Comparison of ENCODE assay signal across 1 cellular context in genomic region chr1:45550401-45551305, GRCh38.
TF ChIP-seq lines count a peak whose summit lies in the region.

TSS of gene AKR1A1 (plus strand) at chr1:45550826. CDS start at chr1:45561795, 10,969 bp downstream.

TF ChIP-seq in HEK293, 187 proteins besides CTCF, POLR2A, EP300 and RAD21 (continued from another document and continues in another):
- TF ChIP-seq, protein P1, sequence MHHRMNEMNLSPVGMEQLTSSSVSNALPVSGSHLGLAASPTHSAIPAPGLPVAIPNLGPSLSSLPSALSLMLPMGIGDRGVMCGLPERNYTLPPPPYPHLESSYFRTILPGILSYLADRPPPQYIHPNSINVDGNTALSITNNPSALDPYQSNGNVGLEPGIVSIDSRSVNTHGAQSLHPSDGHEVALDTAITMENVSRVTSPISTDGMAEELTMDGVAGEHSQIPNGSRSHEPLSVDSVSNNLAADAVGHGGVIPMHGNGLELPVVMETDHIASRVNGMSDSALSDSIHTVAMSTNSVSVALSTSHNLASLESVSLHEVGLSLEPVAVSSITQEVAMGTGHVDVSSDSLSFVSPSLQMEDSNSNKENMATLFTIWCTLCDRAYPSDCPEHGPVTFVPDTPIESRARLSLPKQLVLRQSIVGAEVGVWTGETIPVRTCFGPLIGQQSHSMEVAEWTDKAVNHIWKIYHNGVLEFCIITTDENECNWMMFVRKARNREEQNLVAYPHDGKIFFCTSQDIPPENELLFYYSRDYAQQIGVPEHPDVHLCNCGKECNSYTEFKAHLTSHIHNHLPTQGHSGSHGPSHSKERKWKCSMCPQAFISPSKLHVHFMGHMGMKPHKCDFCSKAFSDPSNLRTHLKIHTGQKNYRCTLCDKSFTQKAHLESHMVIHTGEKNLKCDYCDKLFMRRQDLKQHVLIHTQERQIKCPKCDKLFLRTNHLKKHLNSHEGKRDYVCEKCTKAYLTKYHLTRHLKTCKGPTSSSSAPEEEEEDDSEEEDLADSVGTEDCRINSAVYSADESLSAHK (tag by site-specific recombination; IDR thresholded peaks at IDR 0.05): peak; percentile 28; the same call in 1 of the 2 replicates
- TF ChIP-seq, protein P2, sequence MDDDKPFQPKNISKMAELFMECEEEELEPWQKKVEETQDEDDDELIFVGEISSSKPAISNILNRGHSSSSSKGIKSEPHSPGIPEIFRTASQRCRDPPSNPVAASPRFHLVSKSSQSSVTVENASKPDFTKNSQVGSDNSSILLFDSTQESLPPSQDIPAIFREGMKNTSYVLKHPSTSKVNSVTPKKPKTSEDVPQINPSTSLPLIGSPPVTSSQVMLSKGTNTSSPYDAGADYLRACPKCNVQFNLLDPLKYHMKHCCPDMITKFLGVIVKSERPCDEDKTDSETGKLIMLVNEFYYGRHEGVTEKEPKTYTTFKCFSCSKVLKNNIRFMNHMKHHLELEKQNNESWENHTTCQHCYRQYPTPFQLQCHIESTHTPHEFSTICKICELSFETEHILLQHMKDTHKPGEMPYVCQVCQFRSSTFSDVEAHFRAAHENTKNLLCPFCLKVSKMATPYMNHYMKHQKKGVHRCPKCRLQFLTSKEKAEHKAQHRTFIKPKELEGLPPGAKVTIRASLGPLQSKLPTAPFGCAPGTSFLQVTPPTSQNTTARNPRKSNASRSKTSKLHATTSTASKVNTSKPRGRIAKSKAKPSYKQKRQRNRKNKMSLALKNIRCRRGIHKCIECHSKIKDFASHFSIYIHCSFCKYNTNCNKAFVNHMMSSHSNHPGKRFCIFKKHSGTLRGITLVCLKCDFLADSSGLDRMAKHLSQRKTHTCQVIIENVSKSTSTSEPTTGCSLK (tag by site-specific recombination; IDR thresholded peaks at IDR 0.05): no peak
- TF ChIP-seq ZNF239 (tag by site-specific recombination; IDR thresholded peaks at IDR 0.05): no peak
- TF ChIP-seq ZNF629 (tag by site-specific recombination; IDR thresholded peaks at IDR 0.05): peak; percentile 74
- peak; percentile 85 for TF ChIP-seq ZNF341 (tag by site-specific recombination; IDR thresholded peaks at IDR 0.05; ENCODE audit: low read depth)
- TF ChIP-seq ZNF571 (tag by site-specific recombination; IDR thresholded peaks at IDR 0.05): no peak
- TF ChIP-seq ZNF274 (IDR thresholded peaks at IDR 0.05; ENCODE audit: low read length): no peak
- no peak for TF ChIP-seq ZNF274 (tag by site-specific recombination; IDR thresholded peaks at IDR 0.05; ENCODE audit: borderline replicate concordance)
- peak; percentile 66 for TF ChIP-seq ZBTB26 (tag by site-specific recombination; optimal IDR thresholded peaks at IDR 0.05)
- no peak for TF ChIP-seq ZNF747 (tag by site-specific recombination; IDR thresholded peaks at IDR 0.05)
- no peak for TF ChIP-seq ZNF777 (tag by site-specific recombination; IDR thresholded peaks at IDR 0.05; ENCODE audit: borderline replicate concordance)
- TF ChIP-seq, protein P3, sequence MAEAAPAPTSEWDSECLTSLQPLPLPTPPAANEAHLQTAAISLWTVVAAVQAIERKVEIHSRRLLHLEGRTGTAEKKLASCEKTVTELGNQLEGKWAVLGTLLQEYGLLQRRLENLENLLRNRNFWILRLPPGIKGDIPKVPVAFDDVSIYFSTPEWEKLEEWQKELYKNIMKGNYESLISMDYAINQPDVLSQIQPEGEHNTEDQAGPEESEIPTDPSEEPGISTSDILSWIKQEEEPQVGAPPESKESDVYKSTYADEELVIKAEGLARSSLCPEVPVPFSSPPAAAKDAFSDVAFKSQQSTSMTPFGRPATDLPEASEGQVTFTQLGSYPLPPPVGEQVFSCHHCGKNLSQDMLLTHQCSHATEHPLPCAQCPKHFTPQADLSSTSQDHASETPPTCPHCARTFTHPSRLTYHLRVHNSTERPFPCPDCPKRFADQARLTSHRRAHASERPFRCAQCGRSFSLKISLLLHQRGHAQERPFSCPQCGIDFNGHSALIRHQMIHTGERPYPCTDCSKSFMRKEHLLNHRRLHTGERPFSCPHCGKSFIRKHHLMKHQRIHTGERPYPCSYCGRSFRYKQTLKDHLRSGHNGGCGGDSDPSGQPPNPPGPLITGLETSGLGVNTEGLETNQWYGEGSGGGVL (tag by site-specific recombination; IDR thresholded peaks at IDR 0.05): no peak
- TF ChIP-seq, protein P4, sequence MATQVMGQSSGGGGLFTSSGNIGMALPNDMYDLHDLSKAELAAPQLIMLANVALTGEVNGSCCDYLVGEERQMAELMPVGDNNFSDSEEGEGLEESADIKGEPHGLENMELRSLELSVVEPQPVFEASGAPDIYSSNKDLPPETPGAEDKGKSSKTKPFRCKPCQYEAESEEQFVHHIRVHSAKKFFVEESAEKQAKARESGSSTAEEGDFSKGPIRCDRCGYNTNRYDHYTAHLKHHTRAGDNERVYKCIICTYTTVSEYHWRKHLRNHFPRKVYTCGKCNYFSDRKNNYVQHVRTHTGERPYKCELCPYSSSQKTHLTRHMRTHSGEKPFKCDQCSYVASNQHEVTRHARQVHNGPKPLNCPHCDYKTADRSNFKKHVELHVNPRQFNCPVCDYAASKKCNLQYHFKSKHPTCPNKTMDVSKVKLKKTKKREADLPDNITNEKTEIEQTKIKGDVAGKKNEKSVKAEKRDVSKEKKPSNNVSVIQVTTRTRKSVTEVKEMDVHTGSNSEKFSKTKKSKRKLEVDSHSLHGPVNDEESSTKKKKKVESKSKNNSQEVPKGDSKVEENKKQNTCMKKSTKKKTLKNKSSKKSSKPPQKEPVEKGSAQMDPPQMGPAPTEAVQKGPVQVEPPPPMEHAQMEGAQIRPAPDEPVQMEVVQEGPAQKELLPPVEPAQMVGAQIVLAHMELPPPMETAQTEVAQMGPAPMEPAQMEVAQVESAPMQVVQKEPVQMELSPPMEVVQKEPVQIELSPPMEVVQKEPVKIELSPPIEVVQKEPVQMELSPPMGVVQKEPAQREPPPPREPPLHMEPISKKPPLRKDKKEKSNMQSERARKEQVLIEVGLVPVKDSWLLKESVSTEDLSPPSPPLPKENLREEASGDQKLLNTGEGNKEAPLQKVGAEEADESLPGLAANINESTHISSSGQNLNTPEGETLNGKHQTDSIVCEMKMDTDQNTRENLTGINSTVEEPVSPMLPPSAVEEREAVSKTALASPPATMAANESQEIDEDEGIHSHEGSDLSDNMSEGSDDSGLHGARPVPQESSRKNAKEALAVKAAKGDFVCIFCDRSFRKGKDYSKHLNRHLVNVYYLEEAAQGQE (tag by site-specific recombination; IDR thresholded peaks at IDR 0.05): 0 out of 2 replicates have a peak, but pooled peaks have one; percentile 57
- no peak for TF ChIP-seq ZNF624 (tag by site-specific recombination; IDR thresholded peaks at IDR 0.05)
- no peak for TF ChIP-seq ZNF404 (tag by site-specific recombination; IDR thresholded peaks at IDR 0.05)
- no peak for TF ChIP-seq YY2 (tag by site-specific recombination; IDR thresholded peaks at IDR 0.05)
- TF ChIP-seq ZNF530 (tag by site-specific recombination; IDR thresholded peaks at IDR 0.05; ENCODE audit: low read depth): no peak
- no peak for TF ChIP-seq PRDM1 (tag by site-specific recombination; IDR thresholded peaks at IDR 0.05)
- no peak for TF ChIP-seq ZNF514 (tag by site-specific recombination; IDR thresholded peaks at IDR 0.05)
- TF ChIP-seq, protein P5, sequence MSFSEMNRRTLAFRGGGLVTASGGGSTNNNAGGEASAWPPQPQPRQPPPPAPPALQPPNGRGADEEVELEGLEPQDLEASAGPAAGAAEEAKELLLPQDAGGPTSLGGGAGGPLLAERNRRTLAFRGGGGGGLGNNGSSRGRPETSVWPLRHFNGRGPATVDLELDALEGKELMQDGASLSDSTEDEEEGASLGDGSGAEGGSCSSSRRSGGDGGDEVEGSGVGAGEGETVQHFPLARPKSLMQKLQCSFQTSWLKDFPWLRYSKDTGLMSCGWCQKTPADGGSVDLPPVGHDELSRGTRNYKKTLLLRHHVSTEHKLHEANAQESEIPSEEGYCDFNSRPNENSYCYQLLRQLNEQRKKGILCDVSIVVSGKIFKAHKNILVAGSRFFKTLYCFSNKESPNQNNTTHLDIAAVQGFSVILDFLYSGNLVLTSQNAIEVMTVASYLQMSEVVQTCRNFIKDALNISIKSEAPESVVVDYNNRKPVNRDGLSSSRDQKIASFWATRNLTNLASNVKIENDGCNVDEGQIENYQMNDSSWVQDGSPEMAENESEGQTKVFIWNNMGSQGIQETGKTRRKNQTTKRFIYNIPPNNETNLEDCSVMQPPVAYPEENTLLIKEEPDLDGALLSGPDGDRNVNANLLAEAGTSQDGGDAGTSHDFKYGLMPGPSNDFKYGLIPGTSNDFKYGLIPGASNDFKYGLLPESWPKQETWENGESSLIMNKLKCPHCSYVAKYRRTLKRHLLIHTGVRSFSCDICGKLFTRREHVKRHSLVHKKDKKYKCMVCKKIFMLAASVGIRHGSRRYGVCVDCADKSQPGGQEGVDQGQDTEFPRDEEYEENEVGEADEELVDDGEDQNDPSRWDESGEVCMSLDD (tag by site-specific recombination; IDR thresholded peaks at IDR 0.05): no peak
- TF ChIP-seq ZNF501 (tag by site-specific recombination; IDR thresholded peaks at IDR 0.05): peak; percentile 94
- TF ChIP-seq ZNF701 (tag by site-specific recombination; IDR thresholded peaks at IDR 0.05): no peak
- TF ChIP-seq ZNF521 (tag by site-specific recombination; IDR thresholded peaks at IDR 0.05): no peak
- TF ChIP-seq, protein P6, sequence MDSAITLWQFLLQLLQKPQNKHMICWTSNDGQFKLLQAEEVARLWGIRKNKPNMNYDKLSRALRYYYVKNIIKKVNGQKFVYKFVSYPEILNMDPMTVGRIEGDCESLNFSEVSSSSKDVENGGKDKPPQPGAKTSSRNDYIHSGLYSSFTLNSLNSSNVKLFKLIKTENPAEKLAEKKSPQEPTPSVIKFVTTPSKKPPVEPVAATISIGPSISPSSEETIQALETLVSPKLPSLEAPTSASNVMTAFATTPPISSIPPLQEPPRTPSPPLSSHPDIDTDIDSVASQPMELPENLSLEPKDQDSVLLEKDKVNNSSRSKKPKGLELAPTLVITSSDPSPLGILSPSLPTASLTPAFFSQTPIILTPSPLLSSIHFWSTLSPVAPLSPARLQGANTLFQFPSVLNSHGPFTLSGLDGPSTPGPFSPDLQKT (IDR thresholded peaks at IDR 0.05; ENCODE audit: borderline replicate concordance, low read depth, low read length): no peak
- TF ChIP-seq ZNF837 (tag by site-specific recombination; IDR thresholded peaks at IDR 0.05): no peak
- no peak for TF ChIP-seq TRIM28 (IDR thresholded peaks at IDR 0.05; ENCODE audit: borderline replicate concordance, low read length)
- no peak for TF ChIP-seq ZNF184 (tag by site-specific recombination; IDR thresholded peaks at IDR 0.05)
- TF ChIP-seq KLF9 (tag by site-specific recombination; IDR thresholded peaks at IDR 0.05; ENCODE audit: low read depth): peak; percentile 98
- TF ChIP-seq ZNF670 (tag by site-specific recombination; IDR thresholded peaks at IDR 0.05; ENCODE audit: low read depth): no peak
- no peak; the same call in 1 of the 2 replicates for TF ChIP-seq ZNF2 (tag by site-specific recombination; IDR thresholded peaks at IDR 0.05)
- TF ChIP-seq ZFP37 (tag by site-specific recombination; IDR thresholded peaks at IDR 0.05): 0 out of 2 replicates have a peak, but pooled peaks have one; percentile 74
- TF ChIP-seq ZNF549 (tag by site-specific recombination; IDR thresholded peaks at IDR 0.05): no peak
- TF ChIP-seq HOXC10 (CRISPR knock-in tag; IDR thresholded peaks at IDR 0.05): no peak
- TF ChIP-seq ZNF654 (tag by site-specific recombination; IDR thresholded peaks at IDR 0.05; ENCODE audit: low read depth): no peak
- TF ChIP-seq ZNF138 (tag by site-specific recombination; IDR thresholded peaks at IDR 0.05; ENCODE audit: borderline replicate concordance): no peak
- no peak for TF ChIP-seq ZNF114 (tag by site-specific recombination; IDR thresholded peaks at IDR 0.05)
- TF ChIP-seq, protein P7, sequence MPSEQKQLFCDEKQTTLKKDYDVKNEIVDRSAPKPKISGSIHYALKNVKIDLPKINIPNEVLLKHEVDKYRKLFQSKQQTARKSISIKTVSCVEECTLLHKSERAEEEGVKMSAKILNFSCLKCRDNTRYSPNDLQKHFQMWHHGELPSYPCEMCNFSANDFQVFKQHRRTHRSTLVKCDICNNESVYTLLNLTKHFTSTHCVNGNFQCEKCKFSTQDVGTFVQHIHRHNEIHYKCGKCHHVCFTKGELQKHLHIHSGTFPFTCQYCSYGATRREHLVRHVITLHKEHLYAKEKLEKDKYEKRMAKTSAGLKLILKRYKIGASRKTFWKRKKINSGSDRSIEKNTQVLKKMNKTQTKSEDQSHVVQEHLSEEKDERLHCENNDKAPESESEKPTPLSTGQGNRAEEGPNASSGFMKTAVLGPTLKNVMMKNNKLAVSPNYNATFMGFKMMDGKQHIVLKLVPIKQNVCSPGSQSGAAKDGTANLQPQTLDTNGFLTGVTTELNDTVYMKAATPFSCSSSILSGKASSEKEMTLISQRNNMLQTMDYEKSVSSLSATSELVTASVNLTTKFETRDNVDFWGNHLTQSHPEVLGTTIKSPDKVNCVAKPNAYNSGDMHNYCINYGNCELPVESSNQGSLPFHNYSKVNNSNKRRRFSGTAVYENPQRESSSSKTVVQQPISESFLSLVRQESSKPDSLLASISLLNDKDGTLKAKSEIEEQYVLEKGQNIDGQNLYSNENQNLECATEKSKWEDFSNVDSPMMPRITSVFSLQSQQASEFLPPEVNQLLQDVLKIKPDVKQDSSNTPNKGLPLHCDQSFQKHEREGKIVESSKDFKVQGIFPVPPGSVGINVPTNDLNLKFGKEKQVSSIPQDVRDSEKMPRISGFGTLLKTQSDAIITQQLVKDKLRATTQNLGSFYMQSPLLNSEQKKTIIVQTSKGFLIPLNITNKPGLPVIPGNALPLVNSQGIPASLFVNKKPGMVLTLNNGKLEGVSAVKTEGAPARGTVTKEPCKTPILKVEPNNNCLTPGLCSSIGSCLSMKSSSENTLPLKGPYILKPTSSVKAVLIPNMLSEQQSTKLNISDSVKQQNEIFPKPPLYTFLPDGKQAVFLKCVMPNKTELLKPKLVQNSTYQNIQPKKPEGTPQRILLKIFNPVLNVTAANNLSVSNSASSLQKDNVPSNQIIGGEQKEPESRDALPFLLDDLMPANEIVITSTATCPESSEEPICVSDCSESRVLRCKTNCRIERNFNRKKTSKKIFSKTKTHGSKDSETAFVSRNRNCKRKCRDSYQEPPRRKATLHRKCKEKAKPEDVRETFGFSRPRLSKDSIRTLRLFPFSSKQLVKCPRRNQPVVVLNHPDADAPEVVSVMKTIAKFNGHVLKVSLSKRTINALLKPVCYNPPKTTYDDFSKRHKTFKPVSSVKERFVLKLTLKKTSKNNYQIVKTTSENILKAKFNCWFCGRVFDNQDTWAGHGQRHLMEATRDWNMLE (tag by site-specific recombination; conservative IDR thresholded peaks at IDR 0.05; ENCODE audit: low read depth): peak; percentile 67
- TF ChIP-seq ZNF561 (tag by site-specific recombination; IDR thresholded peaks at IDR 0.05; ENCODE audit: borderline replicate concordance): 0 out of 2 replicates have a peak, but pooled peaks have one; percentile 84
